In genomic region chr6:155591741-155592140, GRCh38 we compare ENCODE assay signal across 20 cellular contexts.
DNase-seq lines count a peak whose midpoint lies in the region; ATAC-seq, FAIRE-seq and TF ChIP-seq lines count a peak whose summit lies in the region.
"Had no signal": no experiment of that assay in that cellular context is flagged by ENCODE, and none has a peak within 500 bp of the region (broad histone marks: within the 10 kb centered on the region; RNA-seq: fewer than 3 reads in every experiment).

No MANE protein-coding gene starts in this region.

- no peak overlapping the region for H3K4me3 ChIP-seq in gastrocnemius medialis
- H3K4me3 ChIP-seq: A549; BLaER1 treated with 17β-estradiol and CSF1 and Interleukin-3, amounts not matched to agents 10 nM and 100 nM; GM12878 had no signal

- DNase-seq in putamen (ENCODE audit: low spot score) (peak; percentile 53), NCI-H2171 (lab: John Stamatoyannopoulos, UW) (no peak), gastrocnemius medialis (no peak)
- DNase-seq: 8988T; AML-193; Caco-2; Calu3; CD4-positive, alpha-beta T cell; CD8-positive, alpha-beta T cell; DMS79 treated with DMSO at 0.1 percent for 48 hours; GDM1 had no signal

- H3K36me3 ChIP-seq in gastrocnemius medialis, result no peaks in the 10 kb centered on the region
- H3K36me3 ChIP-seq: BLaER1 treated with 17β-estradiol and CSF1 and Interleukin-3, amounts not matched to agents 10 nM and 100 nM had no signal

- TF ChIP-seq CTCF in gastrocnemius medialis (IDR thresholded peaks at IDR 0.05 in 4 of 5, conservative IDR thresholded peaks at IDR 0.05 in 1 of 5), result no peak

- no peak for ATAC-seq in gastrocnemius medialis
- no peak for ATAC-seq in GM18873 (IDR thresholded peaks at IDR 0.05; ENCODE audit: low FRiP score, unreplicated experiment)
- ATAC-seq: A549; CD8-positive, alpha-beta T cell; GM12878 had no signal

- H3K4me1 ChIP-seq in gastrocnemius medialis, result no peaks in the 10 kb centered on the region
- H3K4me1 ChIP-seq: A549, Caco-2 had no signal

- FAIRE-seq in G401.6 (lab: Jason Lieb, UNC), result peak; percentile 30
- FAIRE-seq: A549, GM12878, GM12892, GM18507, GM19239 had no signal

- in situ Hi-C loops in gastrocnemius medialis (cut with MboI; ENCODE audit: low sequenced_read_pairs in 4 of 4), result no loop called here

- H3K9me3 ChIP-seq in gastrocnemius medialis, result no peaks in the 10 kb centered on the region
- H3K9me3 ChIP-seq: A549; BLaER1 treated with 17β-estradiol and CSF1 and Interleukin-3, amounts not matched to agents 10 nM and 100 nM; Caco-2 had no signal

- TF ChIP-seq POLR2A in gastrocnemius medialis (IDR thresholded peaks at IDR 0.05), result no peak

- no peaks in the 10 kb centered on the region for H3K27me3 ChIP-seq in gastrocnemius medialis
- H3K27me3 ChIP-seq: BLaER1 treated with 17β-estradiol and CSF1 and Interleukin-3, amounts not matched to agents 10 nM and 100 nM had no signal

- no peak overlapping the region for H3K27ac ChIP-seq in gastrocnemius medialis
- H3K27ac ChIP-seq: A549; BLaER1 treated with 17β-estradiol and CSF1 and Interleukin-3, amounts not matched to agents 10 nM and 100 nM; C4-2B had no signal

- intact Hi-C loops in gastrocnemius medialis (cut with DNase I; ENCODE audit: low total_unique reads), result no loop called here
